8 cellular contexts compared by ENCODE assay signal in the genomic region with DNA sequence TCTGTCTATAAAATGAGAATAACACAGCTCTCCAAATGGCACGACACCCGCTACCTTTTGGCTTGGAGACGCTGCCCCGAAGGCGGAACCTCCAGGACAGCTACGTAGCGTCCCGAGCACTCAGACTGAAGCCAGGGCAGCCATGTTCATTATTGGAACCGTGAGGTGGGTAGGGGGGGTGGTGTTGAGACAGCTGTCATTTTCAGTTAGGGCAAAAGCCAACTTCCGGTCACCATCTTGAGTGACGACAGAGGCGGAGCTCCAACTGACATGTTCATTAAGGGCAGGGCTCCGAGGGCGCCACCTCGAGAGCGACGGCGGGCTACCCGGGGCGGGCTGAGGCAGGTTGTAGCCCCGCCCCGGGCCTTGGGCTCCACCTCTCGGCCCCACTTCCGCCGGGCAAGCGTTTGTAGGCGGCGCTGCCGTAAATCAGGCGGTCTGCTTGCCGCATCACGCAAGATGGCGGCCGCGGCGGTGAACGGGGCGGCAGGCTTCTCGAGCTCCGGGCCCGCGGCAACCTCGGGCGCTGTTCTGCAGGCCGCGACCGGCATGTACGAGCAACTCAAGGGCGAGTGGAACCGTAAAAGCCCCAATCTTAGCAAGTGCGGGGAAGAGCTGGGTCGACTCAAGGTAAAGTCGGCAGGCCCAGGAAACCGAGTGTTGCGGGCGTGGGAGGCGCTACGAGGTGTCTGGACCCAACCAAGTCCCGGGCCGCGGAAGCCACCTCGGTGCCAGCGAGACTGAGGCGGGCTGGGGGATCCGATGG. TPM values are rescaled to one million over a fixed set of nuclear protein-coding genes. Genes with fewer than 3 reads are reported as not detected.
DNase-seq lines count a peak whose midpoint lies in the region; ATAC-seq and TF ChIP-seq lines count a peak whose summit lies in the region.

A gene (plus strand): TSS at position 240 of the 766 bp plus-strand sequence. CDS start 31 bp downstream, at position 271.

- H3K27ac Mint-ChIP-seq in CD14-positive monocyte: peak within 1 kb of the TSS; percentile 97 to 99 (median 98)

- peak; percentile 100 for DNase-seq in CD14-positive monocyte (ENCODE audit: low spot score)
- DNase-seq in NCI-H748 (lab: John Stamatoyannopoulos, UW; ENCODE audit: unreplicated experiment): peak; percentile 100
- peak; percentile 98 for DNase-seq in activated CD4-positive, alpha-beta T cell treated with anti-CD3 and anti-CD28 coated beads, Interleukin-2, amount 50 U/mL, for 1 hour
- peak; percentile 98 for DNase-seq in dedifferentiated amniotic fluid mesenchymal stem cell (ENCODE audit: extremely low spot score)
- DNase-seq in left kidney (ENCODE audit: low read depth, low spot score): peak; percentile 100
- peak; percentile 98 for DNase-seq in stimulated activated CD4-positive, alpha-beta T cell treated with anti-CD3 and anti-CD28 coated beads, Interleukin-2, amount 100 ng/mL, for 24 hours

- H3K4me1 Mint-ChIP-seq in CD14-positive monocyte: peaks cover 24% of the 10 kb centered on the region

- peak; percentile 97 for ATAC-seq in GM19351 (IDR thresholded peaks at IDR 0.05; ENCODE audit: unreplicated experiment)
- ATAC-seq in HG03521 (IDR thresholded peaks at IDR 0.05; ENCODE audit: unreplicated experiment): peak; percentile 96

- peak within 1 kb of the TSS; percentile 99 to 100 for H3K4me3 Mint-ChIP-seq in CD14-positive monocyte

- H3K36me3 Mint-ChIP-seq in CD14-positive monocyte: peaks cover 13 to 35% of the 10 kb centered on the region in 2 donors

- TF ChIP-seq CTCF in CD14-positive monocyte (IDR thresholded peaks at IDR 0.05): no peak

- peaks cover 0 to 2% (median 0%) of the 10 kb centered on the region in 7 donors for H3K9me3 Mint-ChIP-seq in CD14-positive monocyte

- intact Hi-C loops in CD14-positive monocyte (cut with micrococcal nuclease): loop anchor here (1.0 to 5.0 kb wide), 4 partner anchors 38 to 142 kb away; a partner anchor contains a TSS

- H3K27me3 Mint-ChIP-seq in CD14-positive monocyte (ENCODE audit: low read depth in 3 of 3): peaks cover 5 to 13% (median 8%) of the 10 kb centered on the region in 3 donors

RNA-seq across cellular contexts. Expression of the gene that starts here (rescaled TPM):
- 100 to 1,000 TPM; 179 to 207 TPM for polyA plus RNA-seq in CD14-positive monocyte

Comparison
In these comparisons a context has a peak if more than half of its experiments do, and no peak if none do; other contexts are left out.
1. Peak in every context shown above with its lines: DNase-seq and ATAC-seq.